Comparison of ENCODE assay signal across 10 cellular contexts in genomic region chr7:768881-769504, GRCh38. TPM values are rescaled to one million over a fixed set of nuclear protein-coding genes. Genes with fewer than 3 reads are reported as not detected.
DNase-seq lines count a peak whose midpoint lies in the region; TF ChIP-seq lines count a peak whose summit lies in the region.
"Had no signal": no experiment of that assay in that cellular context is flagged by ENCODE, and none has a peak within 500 bp of the region (broad histone marks: within the 10 kb centered on the region; RNA-seq: fewer than 3 reads in every experiment).

No MANE protein-coding gene starts in this region.

- H3K27ac ChIP-seq in testis = peak overlapping the region; percentile 28 to 73
- H3K27ac ChIP-seq: SJCRH30 had no signal

- 15 to 27% methylated on average over 10 to 36 of the region's 36 CpGs for WGBS in testis, 2 donors

- H3K4me1 ChIP-seq in testis = peaks cover 26% of the 10 kb centered on the region
- H3K4me1 ChIP-seq: SJCRH30 had no signal

- no peaks in the 10 kb centered on the region for H3K9me3 ChIP-seq in testis
- H3K9me3 ChIP-seq: SJCRH30 had no signal

- DNase-seq in NCI-H748 (lab: John Stamatoyannopoulos, UW; ENCODE audit: unreplicated experiment) (peak; percentile 45), NCI-H748 treated with DMSO at 0.1 percent for 48 hours (lab: John Stamatoyannopoulos, UW) (no peak), astrocyte of the hippocampus (ENCODE audit: low read depth, low spot score) (peak; percentile 41), iris pigment epithelial cell (ENCODE audit: low read depth) (peak; percentile 30), testis (peak; percentile 80), T1000 (lab: John Stamatoyannopoulos, UW) (no peak), GM13977 (ENCODE audit: low spot score) (no peak), KG1 (lab: John Stamatoyannopoulos, UW) (no peak)
- DNase-seq: activated T-cell treated with anti-CD3 and anti-CD28 coated beads, Interleukin-2, amount 50 U/mL, for 24 hours; SJCRH30 had no signal

- H3K27me3 ChIP-seq in testis = no peaks in the 10 kb centered on the region
- H3K27me3 ChIP-seq: SJCRH30 had no signal

- no peaks in the 10 kb centered on the region for H3K36me3 ChIP-seq in testis (ENCODE audit: low read depth, missing control alignments)

- TF ChIP-seq CTCF in testis (IDR thresholded peaks at IDR 0.05) (peak in 1 of 3 experiments; percentile 8), GM13977 (IDR thresholded peaks at IDR 0.05; ENCODE audit: extremely low read depth, insufficient read depth, missing control alignments) (no peak)

- TF ChIP-seq POLR2A in testis (IDR thresholded peaks at IDR 0.05) = no peak

- peak overlapping the region in 1 of 2 donors; percentile 36 for H3K4me3 ChIP-seq in testis
- H3K4me3 ChIP-seq: SJCRH30 had no signal

- intact Hi-C loops in testis (cut with DNase I; ENCODE audit: low total_unique reads) = no loop called here

- in situ Hi-C loops in GM13977 (cut with MboI; ENCODE audit: low pct_unique_long_range_greater_than_20kb, low sequenced_read_pairs, unreplicated experiment) = no loop called here

RNA-seq across cellular contexts. Expression of gene PRKAR1B, which starts 41.9 kb away (rescaled TPM):
- 10 to 100 TPM; 31.3 to 35.7 TPM for total RNA-seq in testis
- polyA plus RNA-seq in testis (ENCODE audit: insufficient read depth, low read depth, low replicate concordance) = 27.8 TPM

RNA-seq across cellular contexts. Expression of gene DNAAF5, which starts 42.5 kb away (rescaled TPM):
- total RNA-seq in testis = 10 to 100 TPM; 52.6 to 67.0 TPM
- polyA plus RNA-seq in testis (ENCODE audit: insufficient read depth, low read depth, low replicate concordance) = 21.1 TPM

Comparison
In these comparisons a context has a peak if more than half of its experiments do, and no peak if none do; other contexts are left out.
1. DNase-seq: peak in NCI-H748 (single experiment), astrocyte of the hippocampus (single experiment), iris pigment epithelial cell (single experiment) and testis (single experiment); none in NCI-H748 treated with DMSO at 0.1 percent for 48 hours (single experiment), T1000 (single experiment), GM13977 (single experiment) and KG1 (single experiment).